In genomic region chr4:5051210-5051691, GRCh38 we compare ENCODE assay signal across 1 cellular context.
A peak's percentile ranks its signal among the peaks of the same experiment; 100 is the strongest.
TF ChIP-seq lines count a peak whose summit lies in the region.

STK32B (plus strand) TSS chr4:5051480.

TF ChIP-seq in HEK293, 187 proteins besides CTCF, POLR2A, EP300 and RAD21 (continued from another document):
- TF ChIP-seq, protein P1, sequence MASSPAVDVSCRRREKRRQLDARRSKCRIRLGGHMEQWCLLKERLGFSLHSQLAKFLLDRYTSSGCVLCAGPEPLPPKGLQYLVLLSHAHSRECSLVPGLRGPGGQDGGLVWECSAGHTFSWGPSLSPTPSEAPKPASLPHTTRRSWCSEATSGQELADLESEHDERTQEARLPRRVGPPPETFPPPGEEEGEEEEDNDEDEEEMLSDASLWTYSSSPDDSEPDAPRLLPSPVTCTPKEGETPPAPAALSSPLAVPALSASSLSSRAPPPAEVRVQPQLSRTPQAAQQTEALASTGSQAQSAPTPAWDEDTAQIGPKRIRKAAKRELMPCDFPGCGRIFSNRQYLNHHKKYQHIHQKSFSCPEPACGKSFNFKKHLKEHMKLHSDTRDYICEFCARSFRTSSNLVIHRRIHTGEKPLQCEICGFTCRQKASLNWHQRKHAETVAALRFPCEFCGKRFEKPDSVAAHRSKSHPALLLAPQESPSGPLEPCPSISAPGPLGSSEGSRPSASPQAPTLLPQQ (tag by site-specific recombination; IDR thresholded peaks at IDR 0.05), result peak; percentile 46; the same call in 1 of the 2 replicates
- TF ChIP-seq ZBTB8A (tag by site-specific recombination; IDR thresholded peaks at IDR 0.05) (peak; percentile 31; the same call in 1 of the 2 replicates), ZNF239 (tag by site-specific recombination; IDR thresholded peaks at IDR 0.05) (no peak), ZBTB26 (tag by site-specific recombination; optimal IDR thresholded peaks at IDR 0.05) (peak; percentile 38), REST (tag by site-specific recombination; IDR thresholded peaks at IDR 0.05) (no peak), ZNF133 (tag by site-specific recombination; IDR thresholded peaks at IDR 0.05) (no peak)
